Comparison of ENCODE assay signal across 17 cellular contexts in genomic region chr6:25016311-25016710, GRCh38.
A peak's percentile ranks its signal among the peaks of the same experiment; 100 is the strongest.
DNase-seq lines count a peak whose midpoint lies in the region; ATAC-seq and TF ChIP-seq lines count a peak whose summit lies in the region.
"Had no signal": no experiment of that assay in that cellular context is flagged by ENCODE, and none has a peak within 500 bp of the region (broad histone marks: within the 10 kb centered on the region; RNA-seq: fewer than 3 reads in every experiment).

No MANE protein-coding gene starts in this region.

- no peak overlapping the region for H4K91ac ChIP-seq in neuronal stem cell (ENCODE audit: low read depth, low read length, poor library complexity)

- H2BK15ac ChIP-seq in neuronal stem cell (ENCODE audit: low read length), result no peak overlapping the region

- H3K4me3 ChIP-seq in neural cell (ENCODE audit: low read length), result peak overlapping the region; percentile 26
- H3K4me3 ChIP-seq in neuronal stem cell (ENCODE audit: low read length in 2 of 2), result no peak overlapping the region

- no peaks in the 10 kb centered on the region for H3K79me1 ChIP-seq in neuronal stem cell (ENCODE audit: low read depth, low read length)

- no peak overlapping the region for H2BK12ac ChIP-seq in neuronal stem cell (ENCODE audit: low read length)

- ATAC-seq in HG02840 (IDR thresholded peaks at IDR 0.05; ENCODE audit: low FRiP score, unreplicated experiment) (no peak), HG03378 (IDR thresholded peaks at IDR 0.05; ENCODE audit: unreplicated experiment) (no peak)

- H4K8ac ChIP-seq in neuronal stem cell (ENCODE audit: low read depth, low read length), result no peak overlapping the region

- no peak overlapping the region for H3K14ac ChIP-seq in neuronal stem cell (ENCODE audit: low read length)

- H3K4me2 ChIP-seq in neural cell (ENCODE audit: low read length) (peak overlapping the region; percentile 3), neuronal stem cell (ENCODE audit: insufficient read depth, low read length, poor library complexity, severe bottlenecking) (no peak overlapping the region)

- peaks cover 46 to 56% (median 52%) of the 10 kb centered on the region in 3 donors for H3K4me1 Mint-ChIP-seq in IgD-negative memory B cell

- no peak for TF ChIP-seq EP300 in neural cell (conservative IDR thresholded peaks at IDR 0.05; ENCODE audit: poor library complexity, severe bottlenecking)

- H3K9me3 ChIP-seq in neural cell (ENCODE audit: low read length) (no peaks in the 10 kb centered on the region), neuronal stem cell (replicated peaks in 1 of 2; ENCODE audit: control insufficient read depth in 2 of 2, insufficient read depth in 1 of 2, low read depth in 1 of 2, low read length in 2 of 2) (no peaks in the 10 kb centered on the region)
- H3K9me3 ChIP-seq: Caco-2 had no signal

- peak overlapping the region; percentile 81 to 99 (median 88) for H3K27ac Mint-ChIP-seq in IgD-negative memory B cell

- H3K27ac ChIP-seq in caudate nucleus (ENCODE audit: low read depth, low read length), result peak overlapping the region; percentile 67
- peak overlapping the region; percentile 97 for H3K27ac ChIP-seq in neural cell (ENCODE audit: low read length)
- H3K27ac ChIP-seq in neuronal stem cell (replicated peaks; ENCODE audit: low read length), result no peak overlapping the region

- H3K9me3 Mint-ChIP-seq in IgD-negative memory B cell, result no peaks in the 10 kb centered on the region
- H3K9me3 Mint-ChIP-seq: activated CD4-positive, alpha-beta memory T cell treated with anti-CD3 and anti-CD28 coated beads for 36 hours had no signal

- no peak overlapping the region for H3K4ac ChIP-seq in neuronal stem cell (ENCODE audit: low read length)

- H3K4me3 Mint-ChIP-seq in IgD-negative memory B cell, result peak overlapping the region in 2 of 4 donors; percentile 2 to 63

- DNase-seq in CD1c-positive myeloid dendritic cell (ENCODE audit: extremely low spot score) (peak; percentile 31), caudate nucleus (lab: John Stamatoyannopoulos, UW) (no peak), middle frontal gyrus (ENCODE audit: extremely low spot score, low spot score) (no peak), neuronal stem cell (ENCODE audit: low spot score) (no peak)
- DNase-seq: activated CD4-positive, alpha-beta memory T cell treated with anti-CD3 and anti-CD28 coated beads for 36 hours; Caco-2; cerebellar nuclear complex; KG1; NCI-H1930; NCI-H82; retina; SIG-M5; T-helper 9 cell had no signal

- H3K36me3 Mint-ChIP-seq in IgD-negative memory B cell, result no peaks in the 10 kb centered on the region
- H3K36me3 Mint-ChIP-seq: activated CD4-positive, alpha-beta memory T cell treated with anti-CD3 and anti-CD28 coated beads for 36 hours had no signal

- H2BK120ac ChIP-seq in neuronal stem cell (ENCODE audit: low read depth, low read length), result no peak overlapping the region

- no peaks in the 10 kb centered on the region for H3K9me2 ChIP-seq in neural cell (ENCODE audit: insufficient read depth, low read length)

- no peaks in the 10 kb centered on the region for H3K36me3 ChIP-seq in neural cell (ENCODE audit: insufficient read depth, low read length)
- no peaks in the 10 kb centered on the region for H3K36me3 ChIP-seq in neuronal stem cell (replicated peaks in 1 of 2; ENCODE audit: control insufficient read depth in 2 of 2, insufficient read depth in 2 of 2, low read length in 2 of 2)

- H3K4me1 ChIP-seq in neuronal stem cell (ENCODE audit: control insufficient read depth in 2 of 2, insufficient read depth in 1 of 2, low read depth in 1 of 2, low read length in 2 of 2), result peaks cover 3 to 15% of the 10 kb centered on the region in 2 donors

- TF ChIP-seq CTCF in neural cell (IDR thresholded peaks at IDR 0.05; ENCODE audit: poor library complexity, severe bottlenecking), result no peak

- H3K79me2 ChIP-seq in neural cell (replicated peaks; ENCODE audit: insufficient read depth, low read length), result no peaks in the 10 kb centered on the region

- H2AK5ac ChIP-seq in neuronal stem cell (ENCODE audit: low read depth, low read length), result no peak overlapping the region

- H2AFZ ChIP-seq in neural cell (ENCODE audit: low read depth, low read length) (no peak overlapping the region), neuronal stem cell (ENCODE audit: low read length) (no peak overlapping the region)

- H3K23ac ChIP-seq in neuronal stem cell (ENCODE audit: low read depth, low read length, poor library complexity), result no peak overlapping the region

- WGBS in neuronal stem cell (ENCODE audit: extremely low coverage in 2 of 2, insufficient read length in 2 of 2, insufficient replicate concordance in 1 of 2), 2 donors, result no CpG with 5 or more reads among the region's 4 CpGs

- no peaks in the 10 kb centered on the region for H3K27me3 Mint-ChIP-seq in IgD-negative memory B cell
- H3K27me3 Mint-ChIP-seq: activated CD4-positive, alpha-beta memory T cell treated with anti-CD3 and anti-CD28 coated beads for 36 hours had no signal

- H3K18ac ChIP-seq in neuronal stem cell (ENCODE audit: low read length), result no peak overlapping the region

- no peak for TF ChIP-seq RAD21 in neural cell (conservative IDR thresholded peaks at IDR 0.05)

- H3K27me3 ChIP-seq in neural cell (ENCODE audit: insufficient read depth, low read depth, low read length), result no peaks in the 10 kb centered on the region
- H3K27me3 ChIP-seq in neuronal stem cell (ENCODE audit: control insufficient read depth in 3 of 3, insufficient read depth in 3 of 3, low read depth in 1 of 3, low read length in 3 of 3), result no peaks in the 10 kb centered on the region

- H3F3A ChIP-seq in neural cell (ENCODE audit: insufficient read depth, low read length, poor library complexity, severe bottlenecking), result peaks cover 22% of the 10 kb centered on the region

- H3K9ac ChIP-seq in neural cell (ENCODE audit: low read length), result peak overlapping the region; percentile 69
- H3K9ac ChIP-seq in neuronal stem cell (ENCODE audit: low read depth, low read length, poor library complexity), result no peak overlapping the region

- H2BK5ac ChIP-seq in neuronal stem cell (ENCODE audit: low read length), result no peak overlapping the region

- H4K20me1 ChIP-seq in neural cell (ENCODE audit: insufficient read depth), result no peaks in the 10 kb centered on the region

TF ChIP-seq in neural cell, 6 proteins besides CTCF, POLR2A, EP300 and RAD21:
- TF ChIP-seq SMC3 (conservative IDR thresholded peaks at IDR 0.05; ENCODE audit: poor library complexity) (no peak), POLR2AphosphoS5 (IDR thresholded peaks at IDR 0.05) (peak; percentile 44)
